37 cellular contexts compared by ENCODE assay signal in genomic region chr2:36190097-36190496, GRCh38.
"Had no signal": no experiment of that assay in that cellular context is flagged by ENCODE, and none has a peak within 500 bp of the region (broad histone marks: within the 10 kb centered on the region; RNA-seq: fewer than 3 reads in every experiment).

No MANE protein-coding gene starts in this region.

- H3K27me3 Mint-ChIP-seq: activated naive CD4-positive, alpha-beta T cell treated with anti-CD3 and anti-CD28 coated beads, Interleukin-2, amount 50 U/mL, for 24 hours; activated naive CD8-positive, alpha-beta T cell; activated naive CD8-positive, alpha-beta T cell treated with anti-CD3 and anti-CD28 coated beads, Interleukin-2, amount 10 ng/mL, durations not matched to agents 7 days and 5 days; activated naive CD8-positive, alpha-beta T cell treated with anti-CD3 and anti-CD28 coated beads, Interleukin-2, amount 50 U/mL, for 24 hours; activated T-cell treated with anti-CD3 and anti-CD28 coated beads, Interleukin-2, amount 50 U/mL, for 24 hours; brain; central memory CD8-positive, alpha-beta T cell had no signal

- ATAC-seq: activated CD4-positive, alpha-beta T cell treated with anti-CD3 and anti-CD28 coated beads for 36 hours; activated CD4-positive, CD25-positive, alpha-beta regulatory T cell treated with anti-CD3 and anti-CD28 coated beads, Interleukin-2, amount 50 U/mL, for 24 hours; activated CD8-positive, alpha-beta memory T cell treated with anti-CD3 and anti-CD28 coated beads, Interleukin-2, amount 10 ng/mL, durations not matched to agents 7 days and 5 days; activated CD8-positive, alpha-beta T cell treated with anti-CD3 and anti-CD28 coated beads, Interleukin-2, amount 10 ng/mL, durations not matched to agents 7 days and 5 days; activated naive CD8-positive, alpha-beta T cell treated with anti-CD3 and anti-CD28 coated beads, Interleukin-2, amount 50 U/mL, for 24 hours; WTC11 had no signal

- H3K4me3 Mint-ChIP-seq: activated CD4-positive, alpha-beta memory T cell treated with anti-CD3 and anti-CD28 coated beads, Interleukin-2, amount 10 ng/mL, durations not matched to agents 7 days and 5 days; activated CD4-positive, alpha-beta T cell treated with anti-CD3 and anti-CD28 coated beads for 36 hours; activated CD4-positive, alpha-beta T cell treated with anti-CD3 and anti-CD28 coated beads, Interleukin-2, amount 10 ng/mL, durations not matched to agents 7 days and 5 days; activated CD8-positive, alpha-beta memory T cell treated with anti-CD3 and anti-CD28 coated beads, Interleukin-2, amount 10 ng/mL, durations not matched to agents 7 days and 5 days; activated CD8-positive, alpha-beta T cell treated with anti-CD3 and anti-CD28 coated beads, Interleukin-2, amount 10 ng/mL, durations not matched to agents 7 days and 5 days; activated naive CD4-positive, alpha-beta T cell treated with anti-CD3 and anti-CD28 coated beads, Interleukin-2, amount 10 ng/mL, durations not matched to agents 7 days and 5 days; activated naive CD4-positive, alpha-beta T cell treated with anti-CD3 and anti-CD28 coated beads, Interleukin-2, amount 50 U/mL, for 24 hours; activated naive CD8-positive, alpha-beta T cell; activated naive CD8-positive, alpha-beta T cell treated with anti-CD3 and anti-CD28 coated beads, Interleukin-2, amount 10 ng/mL, durations not matched to agents 7 days and 5 days; activated naive CD8-positive, alpha-beta T cell treated with anti-CD3 and anti-CD28 coated beads, Interleukin-2, amount 50 U/mL, for 24 hours; activated T-cell treated with anti-CD3 and anti-CD28 coated beads, Interleukin-2, amount 50 U/mL, for 24 hours; brain; central memory CD8-positive, alpha-beta T cell; T-helper 2 cell treated with Interferon-gamma antibody and Interleukin-4, amounts not matched to agents 5 μg/mL and 100 μg/mL, for 36 hours; WTC11 had no signal

- DNase-seq: activated CD4-positive, alpha-beta memory T cell treated with anti-CD3 and anti-CD28 coated beads, Interleukin-2, amount 10 ng/mL, durations not matched to agents 7 days and 5 days; activated CD4-positive, alpha-beta T cell treated with anti-CD3 and anti-CD28 coated beads for 1 hour; activated CD4-positive, alpha-beta T cell treated with anti-CD3 and anti-CD28 coated beads for 36 hours; activated CD4-positive, alpha-beta T cell treated with anti-CD3 and anti-CD28 coated beads for 48 hours; activated CD4-positive, alpha-beta T cell treated with anti-CD3 and anti-CD28 coated beads, Interleukin-2, amount 10 ng/mL, durations not matched to agents 7 days and 5 days; activated CD4-positive, alpha-beta T cell treated with anti-CD3 and anti-CD28 coated beads, Interleukin-2, amount 50 U/mL, for 48 hours; activated CD4-positive, CD25-positive, alpha-beta regulatory T cell; activated CD8-positive, alpha-beta memory T cell treated with anti-CD3 and anti-CD28 coated beads for 24 hours; activated CD8-positive, alpha-beta memory T cell treated with anti-CD3 and anti-CD28 coated beads, Interleukin-2, amount 10 ng/mL, durations not matched to agents 7 days and 5 days; activated CD8-positive, alpha-beta memory T cell treated with anti-CD3 and anti-CD28 coated beads, Interleukin-2, amount 50 U/mL, for 48 hours; activated CD8-positive, alpha-beta T cell treated with anti-CD3 and anti-CD28 coated beads, Interleukin-2, amount 10 ng/mL, durations not matched to agents 7 days and 5 days; activated effector memory CD4-positive, alpha-beta T cell treated with Interleukin-2 at 50 U/mL for 16 hours; activated gamma-delta T cell; activated naive CD4-positive, alpha-beta T cell treated with anti-CD3 and anti-CD28 coated beads, Interleukin-2, amount 10 ng/mL, durations not matched to agents 7 days and 5 days; activated naive CD4-positive, alpha-beta T cell treated with Interleukin-2 at 50 U/mL for 16 hours; activated naive CD8-positive, alpha-beta T cell treated with anti-CD3 and anti-CD28 coated beads, Interleukin-2, amount 10 ng/mL, durations not matched to agents 7 days and 5 days; activated naive CD8-positive, alpha-beta T cell treated with anti-CD3 and anti-CD28 coated beads, Interleukin-2, amount 50 U/mL, for 24 hours; activated T-cell treated with anti-CD3 and anti-CD28 coated beads, Interleukin-2, amount 50 U/mL, for 24 hours; activated T-cell treated with anti-CD3 and anti-CD28 coated beads, Interleukin-2, amount 50 U/mL, for 48 hours; amygdala; anterior cingulate cortex; caudate nucleus; cerebellar nuclear complex; T-helper 2 cell; T-helper 9 cell; WERI-Rb-1 had no signal

- H3K27ac ChIP-seq: ascending aorta, cardiac muscle cell, WERI-Rb-1 had no signal

- FAIRE-seq: bronchial epithelial cell had no signal

- H3K27me3 ChIP-seq: ascending aorta, cardiac muscle cell had no signal

- H3K27ac Mint-ChIP-seq: activated CD4-positive, alpha-beta memory T cell treated with anti-CD3 and anti-CD28 coated beads, Interleukin-2, amount 10 ng/mL, durations not matched to agents 7 days and 5 days; activated CD4-positive, alpha-beta T cell treated with anti-CD3 and anti-CD28 coated beads for 36 hours; activated CD4-positive, alpha-beta T cell treated with anti-CD3 and anti-CD28 coated beads, Interleukin-2, amount 10 ng/mL, durations not matched to agents 7 days and 5 days; activated CD8-positive, alpha-beta memory T cell treated with anti-CD3 and anti-CD28 coated beads, Interleukin-2, amount 10 ng/mL, durations not matched to agents 7 days and 5 days; activated CD8-positive, alpha-beta T cell treated with anti-CD3 and anti-CD28 coated beads, Interleukin-2, amount 10 ng/mL, durations not matched to agents 7 days and 5 days; activated naive CD4-positive, alpha-beta T cell treated with anti-CD3 and anti-CD28 coated beads, Interleukin-2, amount 10 ng/mL, durations not matched to agents 7 days and 5 days; activated naive CD4-positive, alpha-beta T cell treated with anti-CD3 and anti-CD28 coated beads, Interleukin-2, amount 50 U/mL, for 24 hours; activated naive CD8-positive, alpha-beta T cell; activated naive CD8-positive, alpha-beta T cell treated with anti-CD3 and anti-CD28 coated beads, Interleukin-2, amount 10 ng/mL, durations not matched to agents 7 days and 5 days; activated naive CD8-positive, alpha-beta T cell treated with anti-CD3 and anti-CD28 coated beads, Interleukin-2, amount 50 U/mL, for 24 hours; activated T-cell treated with anti-CD3 and anti-CD28 coated beads, Interleukin-2, amount 50 U/mL, for 24 hours; activated T-helper 2 cell treated with anti-CD3 and anti-CD28 coated beads, Interferon-gamma antibody, Interleukin-2, Interleukin-4, amounts not matched to agents 10 μg/mL and 5 μg/mL and 100 μg/mL, durations not matched to agents 14 hours and 24 hours and 36 hours; brain; T-helper 2 cell treated with Interferon-gamma antibody and Interleukin-4, amounts not matched to agents 5 μg/mL and 100 μg/mL, for 36 hours; WTC11 had no signal

- H3K36me3 Mint-ChIP-seq: activated CD8-positive, alpha-beta memory T cell treated with anti-CD3 and anti-CD28 coated beads, Interleukin-2, amount 10 ng/mL, durations not matched to agents 7 days and 5 days; activated naive CD4-positive, alpha-beta T cell treated with anti-CD3 and anti-CD28 coated beads, Interleukin-2, amount 10 ng/mL, durations not matched to agents 7 days and 5 days; activated naive CD4-positive, alpha-beta T cell treated with anti-CD3 and anti-CD28 coated beads, Interleukin-2, amount 50 U/mL, for 24 hours; activated naive CD8-positive, alpha-beta T cell; activated naive CD8-positive, alpha-beta T cell treated with anti-CD3 and anti-CD28 coated beads, Interleukin-2, amount 10 ng/mL, durations not matched to agents 7 days and 5 days; brain; WTC11 had no signal

- H3K9me3 ChIP-seq: ascending aorta had no signal

- H3K9me3 Mint-ChIP-seq: activated CD4-positive, alpha-beta memory T cell treated with anti-CD3 and anti-CD28 coated beads, Interleukin-2, amount 10 ng/mL, durations not matched to agents 7 days and 5 days; activated CD4-positive, alpha-beta T cell treated with anti-CD3 and anti-CD28 coated beads, Interleukin-2, amount 10 ng/mL, durations not matched to agents 7 days and 5 days; activated naive CD4-positive, alpha-beta T cell treated with anti-CD3 and anti-CD28 coated beads, Interleukin-2, amount 10 ng/mL, durations not matched to agents 7 days and 5 days; activated naive CD4-positive, alpha-beta T cell treated with anti-CD3 and anti-CD28 coated beads, Interleukin-2, amount 50 U/mL, for 24 hours; activated naive CD8-positive, alpha-beta T cell treated with anti-CD3 and anti-CD28 coated beads, Interleukin-2, amount 10 ng/mL, durations not matched to agents 7 days and 5 days; activated naive CD8-positive, alpha-beta T cell treated with anti-CD3 and anti-CD28 coated beads, Interleukin-2, amount 50 U/mL, for 24 hours; activated T-cell treated with anti-CD3 and anti-CD28 coated beads, Interleukin-2, amount 50 U/mL, for 24 hours; activated T-helper 2 cell treated with anti-CD3 and anti-CD28 coated beads, Interferon-gamma antibody, Interleukin-2, Interleukin-4, amounts not matched to agents 10 μg/mL and 5 μg/mL and 100 μg/mL, durations not matched to agents 14 hours and 24 hours and 36 hours; central memory CD8-positive, alpha-beta T cell; T-helper 2 cell treated with Interferon-gamma antibody and Interleukin-4, amounts not matched to agents 5 μg/mL and 100 μg/mL, for 36 hours; WTC11 had no signal

- H3K4me3 ChIP-seq: ascending aorta, cardiac muscle cell had no signal

- H3K4me1 Mint-ChIP-seq: activated CD4-positive, alpha-beta memory T cell treated with anti-CD3 and anti-CD28 coated beads, Interleukin-2, amount 10 ng/mL, durations not matched to agents 7 days and 5 days; activated CD4-positive, alpha-beta T cell treated with anti-CD3 and anti-CD28 coated beads for 36 hours; activated CD4-positive, alpha-beta T cell treated with anti-CD3 and anti-CD28 coated beads, Interleukin-2, amount 10 ng/mL, durations not matched to agents 7 days and 5 days; activated CD8-positive, alpha-beta memory T cell treated with anti-CD3 and anti-CD28 coated beads, Interleukin-2, amount 10 ng/mL, durations not matched to agents 7 days and 5 days; activated naive CD4-positive, alpha-beta T cell treated with anti-CD3 and anti-CD28 coated beads, Interleukin-2, amount 10 ng/mL, durations not matched to agents 7 days and 5 days; activated naive CD4-positive, alpha-beta T cell treated with anti-CD3 and anti-CD28 coated beads, Interleukin-2, amount 50 U/mL, for 24 hours; activated naive CD8-positive, alpha-beta T cell treated with anti-CD3 and anti-CD28 coated beads, Interleukin-2, amount 10 ng/mL, durations not matched to agents 7 days and 5 days; activated naive CD8-positive, alpha-beta T cell treated with anti-CD3 and anti-CD28 coated beads, Interleukin-2, amount 50 U/mL, for 24 hours; brain; central memory CD8-positive, alpha-beta T cell; WTC11 had no signal

- H3K4me1 ChIP-seq: ascending aorta had no signal

- H3K36me3 ChIP-seq: ascending aorta, cardiac muscle cell, WERI-Rb-1 had no signal
